ENCODE assay signal across 12 cellular contexts in the genomic region with DNA sequence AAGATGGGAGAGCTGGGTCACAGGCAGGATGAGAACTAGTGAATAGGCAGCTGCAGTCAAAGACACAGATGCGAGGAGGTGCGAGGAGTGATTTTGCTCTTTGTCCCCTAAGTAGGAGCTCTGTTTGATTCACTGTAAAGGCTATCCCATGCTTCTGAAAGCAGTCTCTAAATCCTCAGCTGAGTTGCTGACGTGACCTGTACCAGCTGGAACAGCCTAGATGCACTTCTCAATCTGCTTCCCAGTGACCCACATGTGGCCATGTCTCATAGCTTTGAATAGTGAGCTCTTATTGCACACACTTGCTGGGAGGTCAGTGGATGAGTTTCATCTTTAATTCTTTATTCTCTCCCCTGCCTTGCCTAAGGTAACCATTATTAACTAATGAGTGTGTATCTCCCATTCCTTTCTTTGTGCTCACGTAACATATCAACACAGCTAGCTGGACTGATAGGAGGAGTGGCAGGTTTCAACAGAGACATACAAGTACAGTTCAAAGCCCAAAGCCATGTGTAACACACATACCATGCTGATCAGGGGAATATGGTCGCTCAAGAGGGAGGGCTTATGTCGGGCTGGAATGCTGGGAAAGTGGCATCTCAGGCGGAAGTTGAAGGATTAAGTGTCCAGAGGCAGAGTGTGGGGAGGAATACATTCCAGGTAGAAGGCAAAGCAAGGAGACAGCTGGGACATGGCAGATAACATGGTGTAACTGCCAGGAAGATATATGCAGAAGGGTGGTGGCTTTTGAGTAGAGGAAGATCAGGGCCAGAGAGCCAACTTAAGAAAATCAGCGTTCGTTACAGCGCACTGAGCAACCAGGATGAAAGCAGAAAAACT. TPM values are rescaled to one million over a fixed set of nuclear protein-coding genes. Genes with fewer than 3 reads are reported as not detected.
DNase-seq lines count a peak whose midpoint lies in the region; ATAC-seq and TF ChIP-seq lines count a peak whose summit lies in the region.
"Had no signal": no experiment of that assay in that cellular context is flagged by ENCODE, and none has a peak within 500 bp of the region (broad histone marks: within the 10 kb centered on the region; RNA-seq: fewer than 3 reads in every experiment).

No MANE protein-coding gene starts in this region.

- H3K27ac ChIP-seq in RWPE2 (ENCODE audit: poor library complexity, severe bottlenecking) (no peak overlapping the region), upper lobe of left lung (no peak overlapping the region)
- H3K27ac ChIP-seq: suprapubic skin had no signal

- H3K36me3 ChIP-seq in RWPE2 (ENCODE audit: low read depth): no peaks in the 10 kb centered on the region
- no peaks in the 10 kb centered on the region for H3K36me3 ChIP-seq in upper lobe of left lung
- H3K36me3 ChIP-seq: suprapubic skin had no signal

- ATAC-seq in RWPE2 (ENCODE audit: low read depth) (peak; percentile 36; the same call in 2 of the 3 replicates), upper lobe of left lung (ENCODE audit: low FRiP score in 2 of 2) (no peak)
- ATAC-seq: left lobe of liver had no signal

- no peak for DNase-seq in activated CD4-positive, alpha-beta T cell treated with anti-CD3 and anti-CD28 coated beads, Interleukin-2, amount 10 ng/mL, durations not matched to agents 7 days and 5 days
- no peak for DNase-seq in activated CD4-positive, alpha-beta T cell treated with anti-CD3 and anti-CD28 coated beads, Interleukin-2, amount 50 U/mL, for 48 hours
- DNase-seq in RWPE2 (ENCODE audit: low spot score) (no peak), glutamatergic neuron (no peak), retinal pigment epithelial cell (ENCODE audit: low read depth) (peak; percentile 44), DMS153 (lab: John Stamatoyannopoulos, UW) (no peak), NCI-H526 treated with DMSO at 0.1 percent for 48 hours (lab: John Stamatoyannopoulos, UW) (no peak), upper lobe of left lung (no peak)
- DNase-seq: foreskin melanocyte, KBM-7 had no signal

- H3K27me3 Mint-ChIP-seq in activated CD4-positive, alpha-beta T cell treated with anti-CD3 and anti-CD28 coated beads, Interleukin-2, amount 10 ng/mL, durations not matched to agents 7 days and 5 days: no peaks in the 10 kb centered on the region
- no peaks in the 10 kb centered on the region for H3K27me3 Mint-ChIP-seq in glutamatergic neuron (ENCODE audit: unreplicated experiment)

- CTCF ChIA-PET in activated CD4-positive, alpha-beta T cell treated with anti-CD3 and anti-CD28 coated beads, Interleukin-2, amount 10 ng/mL, durations not matched to agents 7 days and 5 days (lab: Charles Lee): interaction anchor here (1.6 to 5.0 kb wide), 4 partner anchors 9 to 30 kb away, joined by 6 to 68 read pairs (median 22); no protein-coding TSS in a partner anchor

- POLR2A ChIA-PET in activated CD4-positive, alpha-beta T cell treated with anti-CD3 and anti-CD28 coated beads, Interleukin-2, amount 10 ng/mL, durations not matched to agents 7 days and 5 days (lab: Charles Lee): interaction anchor here (0.6 to 1.3 kb wide), 2 partner anchors 9 to 302 kb away, joined by 3 to 4 read pairs; no protein-coding TSS in a partner anchor

- peak overlapping the region; percentile 91 for H3K27ac Mint-ChIP-seq in activated CD4-positive, alpha-beta T cell treated with anti-CD3 and anti-CD28 coated beads, Interleukin-2, amount 10 ng/mL, durations not matched to agents 7 days and 5 days
- H3K27ac Mint-ChIP-seq in glutamatergic neuron (ENCODE audit: unreplicated experiment): no peak overlapping the region

- no peak overlapping the region for H3K4me3 Mint-ChIP-seq in activated CD4-positive, alpha-beta T cell treated with anti-CD3 and anti-CD28 coated beads, Interleukin-2, amount 10 ng/mL, durations not matched to agents 7 days and 5 days
- peak overlapping the region; percentile 46 for H3K4me3 Mint-ChIP-seq in glutamatergic neuron (ENCODE audit: unreplicated experiment)

- WGBS in upper lobe of left lung, 2 donors: 74 to 80% methylated on average over 10 of the region's 10 CpGs

- TF ChIP-seq CTCF in RWPE2 (IDR thresholded peaks at IDR 0.05; ENCODE audit: poor library complexity, severe bottlenecking) (no peak), glutamatergic neuron (IDR thresholded peaks at IDR 0.05; ENCODE audit: partially characterized antibody, unreplicated experiment) (no peak), retinal pigment epithelial cell (conservative IDR thresholded peaks at IDR 0.05; ENCODE audit: low read depth, low read length) (no peak), upper lobe of left lung (IDR thresholded peaks at IDR 0.05) (no peak)

- H3K9me3 ChIP-seq in RWPE2 (ENCODE audit: severe bottlenecking): no peaks in the 10 kb centered on the region
- no peaks in the 10 kb centered on the region for H3K9me3 ChIP-seq in upper lobe of left lung
- H3K9me3 ChIP-seq: suprapubic skin had no signal

- H3K9me3 Mint-ChIP-seq in activated CD4-positive, alpha-beta T cell treated with anti-CD3 and anti-CD28 coated beads, Interleukin-2, amount 10 ng/mL, durations not matched to agents 7 days and 5 days: no peaks in the 10 kb centered on the region
- peaks cover 2% of the 10 kb centered on the region for H3K9me3 Mint-ChIP-seq in glutamatergic neuron (ENCODE audit: unreplicated experiment)

- H3K27me3 ChIP-seq in RWPE2 (ENCODE audit: insufficient read depth, poor library complexity, severe bottlenecking) (no peaks in the 10 kb centered on the region), upper lobe of left lung (no peaks in the 10 kb centered on the region)
- H3K27me3 ChIP-seq: suprapubic skin had no signal

- no peak for TF ChIP-seq EP300 in upper lobe of left lung (IDR thresholded peaks at IDR 0.05)

- H3K4me3 ChIP-seq in RWPE2 (ENCODE audit: severe bottlenecking) (no peak overlapping the region), retinal pigment epithelial cell (ENCODE audit: low read length) (no peak overlapping the region), upper lobe of left lung (no peak overlapping the region)
- H3K4me3 ChIP-seq: suprapubic skin had no signal

- peaks cover 10% of the 10 kb centered on the region for H3K36me3 Mint-ChIP-seq in activated CD4-positive, alpha-beta T cell treated with anti-CD3 and anti-CD28 coated beads, Interleukin-2, amount 10 ng/mL, durations not matched to agents 7 days and 5 days (ENCODE audit: low read depth)
- H3K36me3 Mint-ChIP-seq in glutamatergic neuron (ENCODE audit: unreplicated experiment): peaks cover 4% of the 10 kb centered on the region

- peaks cover 16% of the 10 kb centered on the region for H3K4me1 Mint-ChIP-seq in activated CD4-positive, alpha-beta T cell treated with anti-CD3 and anti-CD28 coated beads, Interleukin-2, amount 10 ng/mL, durations not matched to agents 7 days and 5 days
- H3K4me1 Mint-ChIP-seq in glutamatergic neuron (ENCODE audit: low read depth, unreplicated experiment): peaks cover 19% of the 10 kb centered on the region

- H3K4me1 ChIP-seq in RWPE2 (ENCODE audit: insufficient read depth, poor library complexity, severe bottlenecking): peaks cover 11% of the 10 kb centered on the region
- peaks cover 25 to 31% (median 27%) of the 10 kb centered on the region in 4 donors for H3K4me1 ChIP-seq in upper lobe of left lung

- TF ChIP-seq POLR2A in upper lobe of left lung (IDR thresholded peaks at IDR 0.05): no peak

RNA-seq across cellular contexts. Expression of gene YY1, which starts 15.4 kb away (rescaled TPM):
- 100 to 1,000 TPM in 1 of 2 experiments, 10 to 100 TPM in 1; 95.0 to 107 TPM for total RNA-seq in activated CD4-positive, alpha-beta T cell treated with anti-CD3 and anti-CD28 coated beads, Interleukin-2, amount 10 ng/mL, durations not matched to agents 7 days and 5 days
- total RNA-seq in glutamatergic neuron (ENCODE audit: unreplicated experiment) (60.6 TPM), upper lobe of left lung (10 to 100 TPM; 35.6 to 70.4 (median 52.4) TPM)
